Comparison of ENCODE assay signal across 17 cellular contexts in genomic region chr22:21030032-21030431, GRCh38. TPM values are rescaled to one million over a fixed set of nuclear protein-coding genes. Genes with fewer than 3 reads are reported as not detected.
DNase-seq lines count a peak whose midpoint lies in the region; ATAC-seq, FAIRE-seq and TF ChIP-seq lines count a peak whose summit lies in the region.
"Had no signal": no experiment of that assay in that cellular context is flagged by ENCODE, and none has a peak within 500 bp of the region (broad histone marks: within the 10 kb centered on the region; RNA-seq: fewer than 3 reads in every experiment).

No MANE protein-coding gene starts in this region.

- no peaks in the 10 kb centered on the region for H3K9me3 ChIP-seq in K562 (replicated peaks; ENCODE audit: control insufficient read depth, insufficient read depth, low read depth, low read length)

- TF ChIP-seq POLR2A in K562 (conservative IDR thresholded peaks at IDR 0.05) = no peak

- H3K4me1 Mint-ChIP-seq in activated naive CD8-positive, alpha-beta T cell (ENCODE audit: low read depth) = peaks cover 13% of the 10 kb centered on the region
- H3K4me1 Mint-ChIP-seq in activated naive CD8-positive, alpha-beta T cell treated with anti-CD3 and anti-CD28 coated beads, Interleukin-2, amount 50 U/mL, for 24 hours = peaks cover 9% of the 10 kb centered on the region
- H3K4me1 Mint-ChIP-seq in neural crest cell (peaks cover 20% of the 10 kb centered on the region), HFFc6 (ENCODE audit: low read depth) (peaks cover 12% of the 10 kb centered on the region)

- no peak overlapping the region for H2AFZ ChIP-seq in K562 (ENCODE audit: low read depth, low read length)

- H3K4me1 ChIP-seq in K562 (replicated peaks in 1 of 2; ENCODE audit: control insufficient read depth in 2 of 2, insufficient read depth in 2 of 2, low read length in 2 of 2) = peaks cover 0 to 58% of the 10 kb centered on the region in 2 experiments; a peak in 4 of 5 replicates

- TF ChIP-seq EP300 in K562 (IDR thresholded peaks at IDR 0.05; ENCODE audit: low read length) = no peak

- H3K4me3 ChIP-seq in K562 = no peak overlapping the region

- H3K36me3 Mint-ChIP-seq in activated naive CD8-positive, alpha-beta T cell = no peaks in the 10 kb centered on the region
- no peaks in the 10 kb centered on the region for H3K36me3 Mint-ChIP-seq in activated naive CD8-positive, alpha-beta T cell treated with anti-CD3 and anti-CD28 coated beads, Interleukin-2, amount 50 U/mL, for 24 hours (ENCODE audit: low read depth)
- H3K36me3 Mint-ChIP-seq in neural crest cell (ENCODE audit: low read depth) (no peaks in the 10 kb centered on the region), HFFc6 (ENCODE audit: low read depth) (no peaks in the 10 kb centered on the region)
- H3K36me3 Mint-ChIP-seq: CD4-positive, CD25-positive, alpha-beta regulatory T cell had no signal

- FAIRE-seq in K562 (lab: Jason Lieb, UNC) = no peak
- FAIRE-seq: GM19239 had no signal

- no peaks in the 10 kb centered on the region for H3K9me3 Mint-ChIP-seq in activated naive CD8-positive, alpha-beta T cell (ENCODE audit: low read depth)
- no peaks in the 10 kb centered on the region for H3K9me3 Mint-ChIP-seq in activated naive CD8-positive, alpha-beta T cell treated with anti-CD3 and anti-CD28 coated beads, Interleukin-2, amount 50 U/mL, for 24 hours
- H3K9me3 Mint-ChIP-seq in neural crest cell = no peaks in the 10 kb centered on the region
- no peaks in the 10 kb centered on the region for H3K9me3 Mint-ChIP-seq in HFFc6
- H3K9me3 Mint-ChIP-seq: CD4-positive, CD25-positive, alpha-beta regulatory T cell had no signal

- peaks cover 45 to 83% of the 10 kb centered on the region in 2 experiments; a peak in 4 of 5 replicates for H3K27me3 ChIP-seq in K562 (ENCODE audit: control insufficient read depth in 2 of 2, insufficient read depth in 2 of 2, low read length in 2 of 2)

- peak overlapping the region; percentile 27 for H3K4me3 Mint-ChIP-seq in activated naive CD8-positive, alpha-beta T cell
- no peak overlapping the region for H3K4me3 Mint-ChIP-seq in activated naive CD8-positive, alpha-beta T cell treated with anti-CD3 and anti-CD28 coated beads, Interleukin-2, amount 50 U/mL, for 24 hours
- H3K4me3 Mint-ChIP-seq in neural crest cell = peak overlapping the region; percentile 27
- no peak overlapping the region for H3K4me3 Mint-ChIP-seq in HFFc6
- H3K4me3 Mint-ChIP-seq: CD4-positive, CD25-positive, alpha-beta regulatory T cell had no signal

- TF ChIP-seq RAD21 in K562 (CRISPR knock-in tag; conservative IDR thresholded peaks at IDR 0.05 in 1 of 2, IDR thresholded peaks at IDR 0.05 in 1 of 2) = no peak

- H3K4me2 ChIP-seq in K562 (ENCODE audit: insufficient read depth, low read length) = no peak overlapping the region

- no peaks in the 10 kb centered on the region for H3K36me3 ChIP-seq in K562 (ENCODE audit: control insufficient read depth, insufficient read depth, low read length)

- CTCF ChIA-PET in K562 (lab: Yijun Ruan, JAX; ENCODE audit: low intra/inter-chr PET ratio) = no interaction called here

- POLR2A ChIA-PET in K562 (lab: Yijun Ruan, JAX) = interaction anchor here (1.2 to 10.2 kb wide), 4 partner anchors 12 to 109 kb away, joined by 3 to 120 read pairs (median 50); partner anchors contain the start of genes LRRC74B and P2RX6

- ATAC-seq in activated naive CD8-positive, alpha-beta T cell treated with anti-CD3 and anti-CD28 coated beads, Interleukin-2, amount 50 U/mL, for 24 hours = no peak
- ATAC-seq in K562 (no peak), GM19324 (IDR thresholded peaks at IDR 0.05; ENCODE audit: low FRiP score, unreplicated experiment) (no peak)

- H3K27me3 Mint-ChIP-seq in activated naive CD8-positive, alpha-beta T cell = peaks cover 5% of the 10 kb centered on the region
- peaks cover 26% of the 10 kb centered on the region for H3K27me3 Mint-ChIP-seq in activated naive CD8-positive, alpha-beta T cell treated with anti-CD3 and anti-CD28 coated beads, Interleukin-2, amount 50 U/mL, for 24 hours
- H3K27me3 Mint-ChIP-seq in neural crest cell (ENCODE audit: low read depth) = no peaks in the 10 kb centered on the region
- peaks cover 11% of the 10 kb centered on the region for H3K27me3 Mint-ChIP-seq in HFFc6 (ENCODE audit: insufficient read depth)

- in situ Hi-C loops in K562 (cut with MboI) = no loop called here

- H4K20me1 ChIP-seq in K562 (replicated peaks; ENCODE audit: control insufficient read depth, insufficient read depth, low read length) = peaks cover 50% of the 10 kb centered on the region

- no peaks in the 10 kb centered on the region for H3K79me2 ChIP-seq in K562 (ENCODE audit: control insufficient read depth, insufficient read depth, low read length)

- H3K27ac ChIP-seq in K562 (ENCODE audit: extremely low read depth, low read depth, low read length) = no peak overlapping the region
- H3K27ac ChIP-seq: 22Rv1 had no signal

- H3K9me1 ChIP-seq in K562 (ENCODE audit: control insufficient read depth, insufficient read depth, low read length) = peaks cover 4% of the 10 kb centered on the region

- TF ChIP-seq CTCF in K562 (IDR thresholded peaks at IDR 0.05 in 2 of 3, conservative IDR thresholded peaks at IDR 0.05 in 1 of 3; ENCODE audit: insufficient read depth in 2 of 3, low read depth in 1 of 3, low read length in 3 of 3) = no peak
- no peak for TF ChIP-seq CTCF in neural crest cell (conservative IDR thresholded peaks at IDR 0.05)
- TF ChIP-seq CTCF in HFFc6 (IDR thresholded peaks at IDR 0.05) = no peak

- DNase-seq in activated naive CD8-positive, alpha-beta T cell treated with anti-CD3 and anti-CD28 coated beads, Interleukin-2, amount 50 U/mL, for 24 hours = no peak
- no peak for DNase-seq in K562 (ENCODE audit: extremely low read depth in 1 of 4, low spot score in 3 of 4)
- no peak for DNase-seq in neural crest cell (ENCODE audit: low read depth, low spot score)
- no peak for DNase-seq in stimulated activated CD4-positive, alpha-beta T cell treated with anti-CD3 and anti-CD28 coated beads, Interleukin-2, amount 100 ng/mL, for 24 hours
- DNase-seq in HFFc6 = no peak
- DNase-seq: CD4-positive, CD25-positive, alpha-beta regulatory T cell; DMS53; GF-D8; IMR-90 had no signal

- BruUV-seq in K562 (replicated peaks; lab: Mats Ljungman, UMichigan) = no TSS peak

- peak overlapping the region in 1 of 2 experiments; percentile 54; a peak in 2 of 4 replicates for H3K9ac ChIP-seq in K562 (ENCODE audit: insufficient read depth in 1 of 2, low read depth in 2 of 2, low read length in 2 of 2)

- 4% methylated on average over 15 of the region's 15 CpGs for WGBS in K562 (ENCODE audit: insufficient coverage, low coverage, missing lambda C conversion rate)

- no peak overlapping the region for H3K27ac Mint-ChIP-seq in activated naive CD8-positive, alpha-beta T cell
- H3K27ac Mint-ChIP-seq in activated naive CD8-positive, alpha-beta T cell treated with anti-CD3 and anti-CD28 coated beads, Interleukin-2, amount 50 U/mL, for 24 hours = no peak overlapping the region
- H3K27ac Mint-ChIP-seq in neural crest cell (ENCODE audit: unreplicated experiment) = peak overlapping the region; percentile 43
- no peak overlapping the region for H3K27ac Mint-ChIP-seq in HFFc6

- intact Hi-C loops in K562 (cut with micrococcal nuclease) = loop anchor here (2.0 kb wide), 1 partner anchor 15 kb away; the partner anchor contains the start of gene LRRC74B

RNA-seq across cellular contexts. Expression of gene SLC7A4, which starts 2.3 kb away (rescaled TPM):
- not detected in 2 replicates for total RNA-seq in K562 (2011; cell fraction: chromatin; rRNA removed; ENCODE audit: low replicate concordance)
- total RNA-seq in K562 (2011; cell fraction: nucleolus; rRNA removed) = not detected in 2 replicates
- total RNA-seq in K562 (2011; cell fraction: nucleoplasm; rRNA removed) = not detected in 2 replicates
- total RNA-seq in K562 (2014; rRNA removed) (not detected in 2 replicates), K562 (2014; rRNA removed; fragmentation: Illumina TruSeq; extraction: Trizol) (not detected in 2 replicates), K562 (2015; rRNA removed; fragmentation: Illumina TruSeq; extraction: Trizol) (not detected in 2 replicates), K562 (2021) (not detected in 2 replicates), neural crest cell (0.26 and 0.43 TPM in 2 replicates)
- polyA plus RNA-seq in K562 (2011; rRNA removed) (not detected in 2 replicates), K562 (2014; fragmentation: Illumina TruSeq; extraction: Trizol) (not detected in 2 replicates), K562 (2014; fragmentation: Nextera tagmentation; extraction: Ambion mirVana) (not detected), K562 (2014; rRNA removed) (not detected in 2 replicates)
- 0.07 TPM in 1 of 2 replicates, not detected in the other for polyA plus RNA-seq in K562 (2011; cell fraction: cytosol; rRNA removed)
- polyA plus RNA-seq in K562 (2011; cell fraction: nucleus; rRNA removed) = not detected in 2 replicates
- 0.03 and 0.14 TPM in 2 replicates for polyA plus RNA-seq in K562 (2012)
- polyA minus RNA-seq in K562 (2011; rRNA and poly(A)+ RNA removed) = not detected in 2 replicates
- not detected in 2 replicates for polyA minus RNA-seq in K562 (2011; cell fraction: cytosol; rRNA and poly(A)+ RNA removed)
- not detected in 2 replicates for polyA minus RNA-seq in K562 (2011; cell fraction: nucleus; rRNA and poly(A)+ RNA removed)
- total RNA-seq in HFFc6 (2021; fragmentation: NEBNext Ultra II Directional; extraction: Animal tissue kit (Norgen Biotek cat#: 25700)) = under 1 TPM in 1 of 6 experiments, not detected in 5; 0.07 TPM
- total RNA-seq: A673; CD4-positive, CD25-positive, alpha-beta regulatory T cell; H7; HT-29; IMR-90 had no signal

RNA-seq across cellular contexts. Expression of gene P2RX6, which starts 15.1 kb away (rescaled TPM):
- 8.3 and 26.4 TPM in 2 replicates for total RNA-seq in K562 (2011; cell fraction: chromatin; rRNA removed; ENCODE audit: low replicate concordance)
- total RNA-seq in K562 (2011; cell fraction: nucleolus; rRNA removed) = 15.5 and 19.3 TPM in 2 replicates
- 13.6 and 14.4 TPM in 2 replicates for total RNA-seq in K562 (2011; cell fraction: nucleoplasm; rRNA removed)
- total RNA-seq in K562 (2014; rRNA removed) (1.5 and 1.9 TPM in 2 replicates), K562 (2014; rRNA removed; fragmentation: Illumina TruSeq; extraction: Trizol) (0.77 and 1.0 TPM in 2 replicates), K562 (2015; rRNA removed; fragmentation: Illumina TruSeq; extraction: Trizol) (1.6 and 1.7 TPM in 2 replicates), K562 (2021) (2.3 and 2.7 TPM in 2 replicates), neural crest cell (3.4 and 4.5 TPM in 2 replicates)
- polyA plus RNA-seq in K562 (2011; rRNA removed) (1.2 and 1.5 TPM in 2 replicates), K562 (2014; fragmentation: Illumina TruSeq; extraction: Trizol) (1.3 and 1.5 TPM in 2 replicates), K562 (2014; fragmentation: Nextera tagmentation; extraction: Ambion mirVana) (under 1 TPM in 1 of 2 experiments, not detected in 1; 0.01 TPM), K562 (2014; rRNA removed) (3.7 and 3.9 TPM in 2 replicates)
- polyA plus RNA-seq in K562 (2011; cell fraction: cytosol; rRNA removed) = 1.4 and 2.2 TPM in 2 replicates
- polyA plus RNA-seq in K562 (2011; cell fraction: nucleus; rRNA removed) = 16.2 and 34.8 TPM in 2 replicates
- polyA plus RNA-seq in K562 (2012) = 4.7 and 7.9 TPM in 2 replicates
- 1.6 and 2.5 TPM in 2 replicates for polyA minus RNA-seq in K562 (2011; rRNA and poly(A)+ RNA removed)
- polyA minus RNA-seq in K562 (2011; cell fraction: cytosol; rRNA and poly(A)+ RNA removed) = 1.0 TPM in 1 of 2 replicates, not detected in the other
- polyA minus RNA-seq in K562 (2011; cell fraction: nucleus; rRNA and poly(A)+ RNA removed) = 5.6 and 7.5 TPM in 2 replicates
- 1 to 10 TPM; 1.6 to 4.0 (median 1.9) TPM for total RNA-seq in HFFc6 (2021; fragmentation: NEBNext Ultra II Directional; extraction: Animal tissue kit (Norgen Biotek cat#: 25700))

RNA-seq across cellular contexts. Expression of gene LRRC74B, which starts 15.7 kb away (rescaled TPM):
- 0.16 and 0.28 TPM in 2 replicates for total RNA-seq in K562 (2011; cell fraction: chromatin; rRNA removed; ENCODE audit: low replicate concordance)
- total RNA-seq in K562 (2011; cell fraction: nucleolus; rRNA removed) = 0.26 TPM in 1 of 2 replicates, not detected in the other
- total RNA-seq in K562 (2011; cell fraction: nucleoplasm; rRNA removed) = not detected in 2 replicates
- total RNA-seq in K562 (2014; rRNA removed) = not detected in 2 replicates
- total RNA-seq in K562 (2014; rRNA removed; fragmentation: Illumina TruSeq; extraction: Trizol) = not detected in 2 replicates
- not detected in 2 replicates for total RNA-seq in K562 (2015; rRNA removed; fragmentation: Illumina TruSeq; extraction: Trizol)
- total RNA-seq in K562 (2021) = not detected in 2 replicates
- not detected in 2 replicates for polyA plus RNA-seq in K562 (2011; rRNA removed)
- polyA plus RNA-seq in K562 (2011; cell fraction: cytosol; rRNA removed) = 0.01 TPM in 2 replicates
- 0.03 and 0.11 TPM in 2 replicates for polyA plus RNA-seq in K562 (2011; cell fraction: nucleus; rRNA removed)
- 0.21 TPM in 1 of 2 replicates, not detected in the other for polyA plus RNA-seq in K562 (2012)
- not detected in 2 replicates for polyA plus RNA-seq in K562 (2014; fragmentation: Illumina TruSeq; extraction: Trizol)
- polyA plus RNA-seq in K562 (2014; fragmentation: Nextera tagmentation; extraction: Ambion mirVana) = not detected
- 0.04 TPM in 1 of 2 replicates, not detected in the other for polyA plus RNA-seq in K562 (2014; rRNA removed)
- not detected in 2 replicates for polyA minus RNA-seq in K562 (2011; rRNA and poly(A)+ RNA removed)
- polyA minus RNA-seq in K562 (2011; cell fraction: cytosol; rRNA and poly(A)+ RNA removed) = not detected in 2 replicates
- not detected in 2 replicates for polyA minus RNA-seq in K562 (2011; cell fraction: nucleus; rRNA and poly(A)+ RNA removed)
- total RNA-seq in neural crest cell = not detected in 2 replicates
- not detected for total RNA-seq in HFFc6 (2021; fragmentation: NEBNext Ultra II Directional; extraction: Animal tissue kit (Norgen Biotek cat#: 25700))
- total RNA-seq: A673, H7, HT-29, IMR-90 had no signal
- polyA plus RNA-seq: BJ; CD4-positive, CD25-positive, alpha-beta regulatory T cell; IMR-90 had no signal

RNA-seq across cellular contexts. Expression of gene THAP7, which starts 28.1 kb away (rescaled TPM):
- 90.2 and 332 TPM in 2 replicates for total RNA-seq in K562 (2011; cell fraction: chromatin; rRNA removed; ENCODE audit: low replicate concordance)
- 398 and 463 TPM in 2 replicates for total RNA-seq in K562 (2011; cell fraction: nucleolus; rRNA removed)
- total RNA-seq in K562 (2011; cell fraction: nucleoplasm; rRNA removed) = 158 and 211 TPM in 2 replicates
- total RNA-seq in K562 (2014; rRNA removed) = 245 and 323 TPM in 2 replicates
- total RNA-seq in K562 (2014; rRNA removed; fragmentation: Illumina TruSeq; extraction: Trizol) = 32.0 and 35.6 TPM in 2 replicates
- 120 and 129 TPM in 2 replicates for total RNA-seq in K562 (2015; rRNA removed; fragmentation: Illumina TruSeq; extraction: Trizol)
- total RNA-seq in K562 (2021) = 169 and 183 TPM in 2 replicates
- 75.4 and 94.6 TPM in 2 replicates for polyA plus RNA-seq in K562 (2011; rRNA removed)
- polyA plus RNA-seq in K562 (2011; cell fraction: cytosol; rRNA removed) = 137 and 308 TPM in 2 replicates
- polyA plus RNA-seq in K562 (2011; cell fraction: nucleus; rRNA removed) = 202 and 335 TPM in 2 replicates
- 114 and 118 TPM in 2 replicates for polyA plus RNA-seq in K562 (2012)
- polyA plus RNA-seq in K562 (2014; fragmentation: Illumina TruSeq; extraction: Trizol) = 84.1 and 121 TPM in 2 replicates
- 10 to 100 TPM in 1 of 2 experiments, 1 to 10 TPM in 1; 7.9 to 33.1 TPM for polyA plus RNA-seq in K562 (2014; fragmentation: Nextera tagmentation; extraction: Ambion mirVana)
- 263 and 266 TPM in 2 replicates for polyA plus RNA-seq in K562 (2014; rRNA removed)
- 39.0 and 48.5 TPM in 2 replicates for polyA minus RNA-seq in K562 (2011; rRNA and poly(A)+ RNA removed)
- 53.5 and 55.4 TPM in 2 replicates for polyA minus RNA-seq in K562 (2011; cell fraction: cytosol; rRNA and poly(A)+ RNA removed)
- 261 and 385 TPM in 2 replicates for polyA minus RNA-seq in K562 (2011; cell fraction: nucleus; rRNA and poly(A)+ RNA removed)
- 35.4 and 37.0 TPM in 2 replicates for total RNA-seq in neural crest cell
- total RNA-seq in HFFc6 (2021; fragmentation: NEBNext Ultra II Directional; extraction: Animal tissue kit (Norgen Biotek cat#: 25700)) = 10 to 100 TPM; 17.8 to 23.1 (median 21.1) TPM

RNA-seq across cellular contexts. Expression of gene LZTR1, which starts 47.9 kb away (rescaled TPM):
- 338 and 754 TPM in 2 replicates for total RNA-seq in K562 (2011; cell fraction: chromatin; rRNA removed; ENCODE audit: low replicate concordance)
- 395 and 404 TPM in 2 replicates for total RNA-seq in K562 (2011; cell fraction: nucleolus; rRNA removed)
- total RNA-seq in K562 (2011; cell fraction: nucleoplasm; rRNA removed) = 258 and 287 TPM in 2 replicates
- total RNA-seq in K562 (2014; rRNA removed) = 87.2 and 120 TPM in 2 replicates
- total RNA-seq in K562 (2014; rRNA removed; fragmentation: Illumina TruSeq; extraction: Trizol) = 46.4 and 63.0 TPM in 2 replicates
- 51.3 and 53.2 TPM in 2 replicates for total RNA-seq in K562 (2015; rRNA removed; fragmentation: Illumina TruSeq; extraction: Trizol)
- 132 and 135 TPM in 2 replicates for total RNA-seq in K562 (2021)
- 63.0 and 88.5 TPM in 2 replicates for polyA plus RNA-seq in K562 (2011; rRNA removed)
- polyA plus RNA-seq in K562 (2011; cell fraction: cytosol; rRNA removed) = 50.8 and 68.8 TPM in 2 replicates
- 703 and 913 TPM in 2 replicates for polyA plus RNA-seq in K562 (2011; cell fraction: nucleus; rRNA removed)
- 80.6 and 93.5 TPM in 2 replicates for polyA plus RNA-seq in K562 (2012)
- polyA plus RNA-seq in K562 (2014; fragmentation: Illumina TruSeq; extraction: Trizol) = 74.3 and 89.8 TPM in 2 replicates
- polyA plus RNA-seq in K562 (2014; fragmentation: Nextera tagmentation; extraction: Ambion mirVana) = 1 to 10 TPM; 2.2 to 3.1 TPM
- 115 and 129 TPM in 2 replicates for polyA plus RNA-seq in K562 (2014; rRNA removed)
- 64.5 and 72.9 TPM in 2 replicates for polyA minus RNA-seq in K562 (2011; rRNA and poly(A)+ RNA removed)
- polyA minus RNA-seq in K562 (2011; cell fraction: cytosol; rRNA and poly(A)+ RNA removed) = 41.9 and 49.7 TPM in 2 replicates
- 188 and 205 TPM in 2 replicates for polyA minus RNA-seq in K562 (2011; cell fraction: nucleus; rRNA and poly(A)+ RNA removed)
- total RNA-seq in neural crest cell = 88.7 and 94.5 TPM in 2 replicates
- total RNA-seq in HFFc6 (2021; fragmentation: NEBNext Ultra II Directional; extraction: Animal tissue kit (Norgen Biotek cat#: 25700)) = 10 to 100 TPM; 50.6 to 64.0 (median 57.2) TPM

Comparison
In these comparisons a context has a peak if more than half of its experiments do, and no peak if none do; other contexts are left out.
1. H3K4me3 Mint-ChIP-seq: peak in activated naive CD8-positive, alpha-beta T cell (single experiment) and neural crest cell (single experiment); none in activated naive CD8-positive, alpha-beta T cell treated with anti-CD3 and anti-CD28 coated beads, Interleukin-2, amount 50 U/mL, for 24 hours (single experiment) and HFFc6 (single experiment).